ENCODE assay signal across 1 cellular context in genomic region chr1:168628807-168629206, GRCh38.
TF ChIP-seq lines count a peak whose summit lies in the region.

No MANE protein-coding gene starts in this region.

TF ChIP-seq in HCT116, 20 proteins besides CTCF, POLR2A, EP300 and RAD21 (continued from another document):
- TF ChIP-seq SP1 (IDR thresholded peaks at IDR 0.05; ENCODE audit: low read depth) (peak; percentile 37), EZH2phosphoT487 (IDR thresholded peaks at IDR 0.05; ENCODE audit: borderline replicate concordance) (no peak), MAX (IDR thresholded peaks at IDR 0.05) (peak; percentile 52; the same call in 1 of the 2 replicates), SIN3A (IDR thresholded peaks at IDR 0.05; ENCODE audit: low read depth) (no peak), ZFX (IDR thresholded peaks at IDR 0.05) (no peak), SRF (IDR thresholded peaks at IDR 0.05; ENCODE audit: low read depth) (peak; percentile 93), EGR1 (IDR thresholded peaks at IDR 0.05; ENCODE audit: low read depth) (no peak), ATF3 (IDR thresholded peaks at IDR 0.05) (no peak), TCF7L2 (IDR thresholded peaks at IDR 0.05; ENCODE audit: borderline replicate concordance, extremely low read depth, insufficient read depth, insufficient read length) (no peak), ELF1 (IDR thresholded peaks at IDR 0.05; ENCODE audit: borderline replicate concordance, low read depth) (no peak), ZNF274 (IDR thresholded peaks at IDR 0.05; ENCODE audit: low read depth, low read length) (no peak), CBX3 (IDR thresholded peaks at IDR 0.05; ENCODE audit: low read depth) (peak; percentile 10; the same call in 1 of the 2 replicates), REST (IDR thresholded peaks at IDR 0.05; ENCODE audit: low read depth) (no peak), ZBTB33 (IDR thresholded peaks at IDR 0.05; ENCODE audit: extremely low read depth, insufficient replicate concordance, low read length) (no peak), CEBPB (IDR thresholded peaks at IDR 0.05; ENCODE audit: low read depth) (0 out of 2 replicates have a peak, but pooled peaks have one; percentile 22), POLR2AphosphoS5 (IDR thresholded peaks at IDR 0.05; ENCODE audit: low read depth, low read length) (peak; percentile 17; the same call in 1 of the 2 replicates)
